19 cellular contexts compared by ENCODE assay signal in the genomic region with DNA sequence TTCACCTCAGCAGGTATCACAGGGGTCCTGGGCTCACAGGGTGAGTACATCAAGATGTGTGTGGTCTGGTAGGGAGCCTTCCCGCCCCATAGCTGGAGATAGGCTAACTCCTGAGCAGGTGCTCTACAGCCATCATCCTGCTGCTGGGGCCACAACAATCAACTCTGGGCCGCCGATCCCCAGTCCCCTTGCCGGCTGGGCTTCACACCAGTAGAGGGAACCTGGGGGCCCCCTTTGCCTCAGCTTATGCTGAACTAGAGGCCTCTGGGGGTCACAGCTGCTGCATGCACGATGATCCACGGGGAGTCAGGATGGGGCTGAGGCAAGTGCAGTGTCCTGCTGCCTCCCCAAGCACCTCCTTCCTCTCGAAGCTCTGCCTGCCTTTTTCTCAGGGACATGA. TPM values are rescaled to one million over a fixed set of nuclear protein-coding genes. Genes with fewer than 3 reads are reported as not detected.
DNase-seq lines count a peak whose midpoint lies in the region; TF ChIP-seq lines count a peak whose summit lies in the region.
"Had no signal": no experiment of that assay in that cellular context is flagged by ENCODE, and none has a peak within 500 bp of the region (broad histone marks: within the 10 kb centered on the region; RNA-seq: fewer than 3 reads in every experiment).

No MANE protein-coding gene starts in this region.

- no peaks in the 10 kb centered on the region for H3K27me3 ChIP-seq in H9 (ENCODE audit: insufficient read depth, low read length)
- no peaks in the 10 kb centered on the region for H3K27me3 ChIP-seq in thymus (ENCODE audit: control insufficient read depth, insufficient read depth)
- H3K27me3 ChIP-seq: ascending aorta had no signal

- H3K18ac ChIP-seq in H9 (ENCODE audit: insufficient read length, low read depth, low read length) = no peak overlapping the region

- no peak overlapping the region for H3K4me3 ChIP-seq in thymus (ENCODE audit: low read length)
- H3K4me3 ChIP-seq: ascending aorta, HAP-1 had no signal

- peaks cover 0 to 9% of the 10 kb centered on the region in 2 experiments; a peak in 3 of 5 replicates for H3K9me3 Mint-ChIP-seq in H9
- no peaks in the 10 kb centered on the region for H3K9me3 Mint-ChIP-seq in immature natural killer cell

- peaks cover 24 to 27% of the 10 kb centered on the region in 2 experiments for H3K4me1 Mint-ChIP-seq in H9
- H3K4me1 Mint-ChIP-seq in immature natural killer cell = peaks cover 99 to 100% of the 10 kb centered on the region in 2 donors

- H3K4me3 Mint-ChIP-seq in H9 (no peak overlapping the region), immature natural killer cell (peak overlapping the region; percentile 8 to 51 (median 38))
- H3K4me3 Mint-ChIP-seq: endodermal cell had no signal

- H2BK15ac ChIP-seq in H9 (ENCODE audit: low read depth, low read length) = 0 out of 2 replicates have a peak overlapping the region, but pooled peaks have one; percentile 33

- no peaks in the 10 kb centered on the region for H3K36me3 ChIP-seq in thymus (ENCODE audit: control insufficient read depth, insufficient read depth)
- H3K36me3 ChIP-seq: ascending aorta, HAP-1 had no signal

- WGBS in H9 (ENCODE audit: extremely low coverage, insufficient read length, low lambda C conversion rate) = no CpG with 5 or more reads among the region's 7 CpGs
- WGBS in thymus = 15% methylated on average over 7 of the region's 7 CpGs

- H3K4me1 ChIP-seq in H9 (ENCODE audit: insufficient read depth, low read length) (peaks cover 5% of the 10 kb centered on the region), thymus (ENCODE audit: control insufficient read depth, insufficient read depth, low read length) (peaks cover 61% of the 10 kb centered on the region)

- no peaks in the 10 kb centered on the region for H3K9me3 ChIP-seq in H9 (ENCODE audit: control insufficient read depth, low read depth, low read length)
- no peaks in the 10 kb centered on the region for H3K9me3 ChIP-seq in thymus (ENCODE audit: control insufficient read depth)
- H3K9me3 ChIP-seq: ascending aorta, HAP-1 had no signal

- H3K79me2 ChIP-seq in H9 (ENCODE audit: insufficient read depth, low read length) = no peaks in the 10 kb centered on the region

- H2AFZ ChIP-seq in H9 (ENCODE audit: low read length) = no peak overlapping the region

- H3K4me2 ChIP-seq in H9 (ENCODE audit: insufficient read depth, insufficient read length, low read length) = no peak overlapping the region

- DNase-seq in activated CD8-positive, alpha-beta memory T cell treated with anti-CD3 and anti-CD28 coated beads, Interleukin-2, amount 50 U/mL, for 48 hours = peak; percentile 51
- no peak for DNase-seq in activated CD8-positive, alpha-beta memory T cell treated with anti-CD3 and anti-CD28 coated beads, Interleukin-2, amount 50 U/mL, for 4 hours
- DNase-seq in H9 (no peak), immature natural killer cell (no peak)
- no peak for DNase-seq in stimulated activated CD4-positive, alpha-beta T cell treated with anti-CD3 and anti-CD28 coated beads, Interleukin-12 subunit alpha, Interleukin-12 subunit beta, amount 100 ng/mL, for 4 hours
- DNase-seq in stimulated activated CD4-positive, alpha-beta T cell treated with anti-CD3 and anti-CD28 coated beads, Interleukin-2, amount 100 ng/mL, for 48 hours = no peak
- no peak for DNase-seq in effector CD8-positive, alpha-beta T cell (lab: John Stamatoyannopoulos, UW)
- DNase-seq: activated gamma-delta T cell; EL; endodermal cell; head of caudate nucleus; NCI-H524; SHP77 treated with DMSO at 0.1 percent for 48 hours; stimulated activated CD4-positive, alpha-beta T cell treated with anti-CD3 and anti-CD28 coated beads, Interleukin-4, amount 100 ng/mL, for 1 hour; T-helper 1 cell had no signal

- no peak overlapping the region for H3K23ac ChIP-seq in H9 (ENCODE audit: insufficient read length, low read depth, low read length)

- no peak overlapping the region for H2BK120ac ChIP-seq in H9 (ENCODE audit: low read depth, low read length, poor library complexity, severe bottlenecking)

- H3K27me3 Mint-ChIP-seq in H9 (ENCODE audit: low read depth) (peaks cover 8% of the 10 kb centered on the region), immature natural killer cell (ENCODE audit: low read depth in 3 of 3) (peaks cover 2 to 7% (median 2%) of the 10 kb centered on the region in 3 donors)

- no peak overlapping the region for H3T11ph ChIP-seq in H9 (ENCODE audit: low read length)

- no peak overlapping the region for H4K5ac ChIP-seq in H9 (ENCODE audit: insufficient read length, low read depth, low read length)

- no peak overlapping the region for H2BK5ac ChIP-seq in H9 (ENCODE audit: insufficient read length, low read length)

- H3K36me3 Mint-ChIP-seq in H9 (ENCODE audit: insufficient read depth in 1 of 3, low read depth in 3 of 3) (peaks cover 0 to 9% (median 2%) of the 10 kb centered on the region in 3 experiments; a peak in 3 of 7 replicates), immature natural killer cell (peaks cover 29 to 34% (median 33%) of the 10 kb centered on the region in 3 donors)

- no peaks in the 10 kb centered on the region for H3K79me1 ChIP-seq in H9 (ENCODE audit: insufficient read depth, low read depth, low read length, poor library complexity, severe bottlenecking)

- no peak overlapping the region for H4K8ac ChIP-seq in H9 (replicated peaks; ENCODE audit: insufficient read length, low read depth, low read length)

- H2AK5ac ChIP-seq in H9 (ENCODE audit: insufficient read length, low read length) = no peak overlapping the region

- H2BK20ac ChIP-seq in H9 (ENCODE audit: low read depth, low read length, poor library complexity, severe bottlenecking) = no peak overlapping the region

- H4K20me1 ChIP-seq in H9 (ENCODE audit: control insufficient read depth, insufficient read depth, insufficient read length) = no peaks in the 10 kb centered on the region

- H3K9ac ChIP-seq in H9 (ENCODE audit: extremely low read depth, insufficient read length, low read length) = no peak overlapping the region

- no peak for TF ChIP-seq CTCF in H9 (conservative IDR thresholded peaks at IDR 0.05)

- H3K14ac ChIP-seq in H9 (ENCODE audit: insufficient read depth, low read length) = no peak overlapping the region

- H3K56ac ChIP-seq in H9 (ENCODE audit: insufficient read length, low read depth, low read length) = no peak overlapping the region

- H2BK12ac ChIP-seq in H9 (ENCODE audit: insufficient read length, low read depth, low read length) = no peak overlapping the region

- H3K23me2 ChIP-seq in H9 (ENCODE audit: insufficient read length, low read depth, low read length, poor library complexity, severe bottlenecking) = no peaks in the 10 kb centered on the region

- peak overlapping the region in 1 of 3 experiments; percentile 25; a peak in 1 of 7 replicates for H3K27ac Mint-ChIP-seq in H9
- peak overlapping the region; percentile 65 to 98 (median 88) for H3K27ac Mint-ChIP-seq in immature natural killer cell

- H4K91ac ChIP-seq in H9 (ENCODE audit: insufficient read length, low read depth, low read length) = no peak overlapping the region

- H3K27ac ChIP-seq in H9 (ENCODE audit: insufficient read length, low read depth, low read length) = no peak overlapping the region
- peak overlapping the region; percentile 33 for H3K27ac ChIP-seq in thymus (ENCODE audit: low read depth)
- H3K27ac ChIP-seq: VCaP had no signal

- no peak overlapping the region for H3K4ac ChIP-seq in H9 (ENCODE audit: low read depth, low read length)

RNA-seq across cellular contexts. Expression of a gene that starts 46.5 kb away (rescaled TPM):
- 7.2 and 8.7 TPM in 2 replicates for total RNA-seq in H9 (2021)
- polyA plus RNA-seq in immature natural killer cell (100 to 1,000 TPM; 349 to 460 (median 371) TPM), thymus (47.7 TPM)

Comparison
In these comparisons a context has a peak if more than half of its experiments do, and no peak if none do; other contexts are left out.
1. H3K4me3 Mint-ChIP-seq: peak in immature natural killer cell (5 of 5); none in H9 (0 of 2).